ENCODE assay signal across 1 cellular context in the genomic region with DNA sequence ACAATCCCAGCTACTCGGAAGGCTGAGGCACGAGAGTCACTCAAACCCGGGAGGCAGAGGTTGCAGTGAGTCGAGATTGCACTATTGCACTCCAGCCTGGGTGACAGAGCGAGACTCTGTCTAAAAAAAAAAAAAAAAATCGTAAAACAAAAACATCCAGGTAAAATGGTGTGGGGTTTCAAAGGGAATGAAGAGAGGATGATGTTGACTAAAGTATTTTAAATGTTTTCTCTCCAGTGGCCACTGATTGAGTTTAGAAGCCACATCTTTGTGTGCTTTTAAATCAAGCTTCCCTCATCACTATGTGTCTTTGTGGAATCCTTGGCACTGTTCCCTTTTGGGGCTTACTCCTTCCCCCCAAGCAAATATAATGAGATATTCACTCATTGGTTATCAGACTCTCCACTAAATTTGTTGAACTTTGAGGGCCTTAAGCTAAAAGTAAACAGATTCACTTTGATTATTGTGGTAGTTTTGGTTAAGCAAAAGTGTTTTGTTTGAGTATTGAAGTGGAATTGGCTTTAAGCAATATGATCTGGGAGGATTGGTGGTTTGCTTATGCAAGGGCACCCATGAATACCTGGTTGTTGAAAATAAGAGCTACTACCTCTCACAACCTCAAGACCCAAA.
A peak's percentile ranks its signal among the peaks of the same experiment; 100 is the strongest.
TF ChIP-seq lines count a peak whose summit lies in the region.

No MANE protein-coding gene starts in this region.

TF ChIP-seq in HepG2, 621 proteins besides CTCF, POLR2A, EP300 and RAD21 (continued from another document and continues in another):
- TF ChIP-seq ATRX (CRISPR knock-in tag; IDR thresholded peaks at IDR 0.05; ENCODE audit: borderline replicate concordance) (no peak), NFKBIZ (CRISPR knock-in tag; IDR thresholded peaks at IDR 0.05) (no peak), ZNF615 (CRISPR knock-in tag; IDR thresholded peaks at IDR 0.05; ENCODE audit: borderline replicate concordance) (no peak), HHEX (CRISPR knock-in tag; IDR thresholded peaks at IDR 0.05) (peak; percentile 98), REST (IDR thresholded peaks at IDR 0.05; ENCODE audit: borderline replicate concordance in 1 of 2, low read depth in 1 of 2, low read length in 2 of 2) (peak in 1 of 2 experiments; percentile 74; a peak in 1 of 4 replicates), BRF2 (CRISPR knock-in tag; IDR thresholded peaks at IDR 0.05) (0 out of 2 replicates have a peak, but pooled peaks have one; percentile 27), HDAC6 (IDR thresholded peaks at IDR 0.05; ENCODE audit: low read depth, low read length) (no peak), PRDM4 (CRISPR knock-in tag; IDR thresholded peaks at IDR 0.05; ENCODE audit: borderline replicate concordance) (no peak), RELA (CRISPR knock-in tag; IDR thresholded peaks at IDR 0.05) (no peak), NR2C2 (CRISPR knock-in tag; IDR thresholded peaks at IDR 0.05; ENCODE audit: borderline replicate concordance) (no peak), KAT8 (CRISPR knock-in tag; IDR thresholded peaks at IDR 0.05) (no peak), EED (CRISPR knock-in tag; IDR thresholded peaks at IDR 0.05) (no peak), RBM22 (optimal IDR thresholded peaks at IDR 0.05; ENCODE audit: low read length) (no peak), ZNF260 (CRISPR knock-in tag; IDR thresholded peaks at IDR 0.05; ENCODE audit: borderline replicate concordance, low read depth) (no peak), ZNF816 (CRISPR knock-in tag; IDR thresholded peaks at IDR 0.05; ENCODE audit: borderline replicate concordance) (no peak), ZMAT5 (CRISPR knock-in tag; IDR thresholded peaks at IDR 0.05; ENCODE audit: borderline replicate concordance, low read depth) (no peak), HNF1A (IDR thresholded peaks at IDR 0.05; ENCODE audit: low read depth) (peak; percentile 68), HNF1A (CRISPR knock-in tag; IDR thresholded peaks at IDR 0.05; ENCODE audit: borderline replicate concordance) (peak; percentile 64; the same call in 1 of the 2 replicates), GABPB1 (CRISPR knock-in tag; IDR thresholded peaks at IDR 0.05) (no peak), ZNF367 (CRISPR knock-in tag; IDR thresholded peaks at IDR 0.05; ENCODE audit: borderline replicate concordance) (no peak), ZNF670 (CRISPR knock-in tag; IDR thresholded peaks at IDR 0.05; ENCODE audit: borderline replicate concordance) (no peak), ZNF674 (CRISPR knock-in tag; IDR thresholded peaks at IDR 0.05; ENCODE audit: low read depth) (no peak), ZNF460 (CRISPR knock-in tag; IDR thresholded peaks at IDR 0.05; ENCODE audit: borderline replicate concordance) (no peak), RBFOX2 (IDR thresholded peaks at IDR 0.05; ENCODE audit: low read depth, low read length) (no peak), ZSCAN12 (CRISPR knock-in tag; IDR thresholded peaks at IDR 0.05) (no peak), XRCC5 (optimal IDR thresholded peaks at IDR 0.05; ENCODE audit: low read length) (no peak), TMF1 (CRISPR knock-in tag; IDR thresholded peaks at IDR 0.05; ENCODE audit: low read depth) (no peak), PAXIP1 (CRISPR knock-in tag; conservative IDR thresholded peaks at IDR 0.05) (peak; percentile 52), PITX1 (CRISPR knock-in tag; IDR thresholded peaks at IDR 0.05) (peak; percentile 99), ZSCAN30 (CRISPR knock-in tag; IDR thresholded peaks at IDR 0.05) (no peak), ZNF12 (CRISPR knock-in tag; IDR thresholded peaks at IDR 0.05) (no peak), ZMYM4 (CRISPR knock-in tag; IDR thresholded peaks at IDR 0.05) (no peak), ZBTB7A (CRISPR knock-in tag; IDR thresholded peaks at IDR 0.05) (no peak), PCBP1 (IDR thresholded peaks at IDR 0.05; ENCODE audit: borderline replicate concordance, low read depth, low read length) (no peak), HBP1 (CRISPR knock-in tag; IDR thresholded peaks at IDR 0.05; ENCODE audit: low read depth) (no peak), JARID2 (CRISPR knock-in tag; IDR thresholded peaks at IDR 0.05; ENCODE audit: insufficient replicate concordance) (no peak), SMAD9 (CRISPR knock-in tag; IDR thresholded peaks at IDR 0.05) (no peak), ZNF883 (CRISPR knock-in tag; IDR thresholded peaks at IDR 0.05; ENCODE audit: not compliant biosample characterization) (no peak), ZSCAN5A (CRISPR knock-in tag; IDR thresholded peaks at IDR 0.05; ENCODE audit: borderline replicate concordance) (peak; percentile 75; the same call in 1 of the 2 replicates)
